ENCODE assay signal across 1 cellular context in genomic region chr19:14136509-14137281, GRCh38.
TF ChIP-seq lines count a peak whose summit lies in the region.

ASF1B (minus strand) TSS chr19:14136589; CDS start chr19:14136456, 133 bp downstream.

TF ChIP-seq in liver, 16 proteins besides CTCF, POLR2A, EP300 and RAD21 (continued from another document):
- peak; percentile 77 for TF ChIP-seq REST (IDR thresholded peaks at IDR 0.05)
- peak; percentile 94 for TF ChIP-seq YY1 (IDR thresholded peaks at IDR 0.05)
- peak in 1 of 2 donors; percentile 15 for TF ChIP-seq RXRA (IDR thresholded peaks at IDR 0.05)
- no peak for TF ChIP-seq HNF4G (IDR thresholded peaks at IDR 0.05)
